ENCODE assay signal across 19 cellular contexts in genomic region chr3:13067778-13068177, GRCh38. TPM values are rescaled to one million over a fixed set of nuclear protein-coding genes. Genes with fewer than 3 reads are reported as not detected.
DNase-seq lines count a peak whose midpoint lies in the region; ATAC-seq and TF ChIP-seq lines count a peak whose summit lies in the region.
"Had no signal": no experiment of that assay in that cellular context is flagged by ENCODE, and none has a peak within 500 bp of the region (broad histone marks: within the 10 kb centered on the region; RNA-seq: fewer than 3 reads in every experiment).

No MANE protein-coding gene starts in this region.

- peak overlapping the region; percentile 23 for H3K27ac Mint-ChIP-seq in activated CD4-positive, alpha-beta memory T cell treated with anti-CD3 and anti-CD28 coated beads, Interleukin-2, amount 10 ng/mL, durations not matched to agents 7 days and 5 days
- no peak overlapping the region for H3K27ac Mint-ChIP-seq in activated CD4-positive, alpha-beta memory T cell treated with anti-CD3 and anti-CD28 coated beads for 36 hours
- peak overlapping the region in 4 of 7 donors; percentile 10 to 83 (median 78) for H3K27ac Mint-ChIP-seq in CD4-positive, alpha-beta memory T cell
- peak overlapping the region; percentile 88 for H3K27ac Mint-ChIP-seq in activated B cell treated with CpG ODN at 0.5 μM for 24 hours
- H3K27ac Mint-ChIP-seq in natural killer cell treated with Interleukin-12 subunit alpha and Interleukin-12 subunit beta and Interleukin-15 and Interleukin-18, amount 100 ng/mL, for 72 hours: peak overlapping the region; percentile 96 to 97

- ATAC-seq in activated B cell treated with CpG ODN at 0.5 μM for 24 hours (ENCODE audit: low read depth): no peak
- no peak for ATAC-seq in natural killer cell treated with Interleukin-12 subunit alpha and Interleukin-12 subunit beta and Interleukin-15 and Interleukin-18, amount 100 ng/mL, for 72 hours
- ATAC-seq in GM18873 (IDR thresholded peaks at IDR 0.05; ENCODE audit: low FRiP score, unreplicated experiment): no peak
- ATAC-seq: A549 had no signal

- H3K4me3 Mint-ChIP-seq in activated CD4-positive, alpha-beta memory T cell treated with anti-CD3 and anti-CD28 coated beads, Interleukin-2, amount 10 ng/mL, durations not matched to agents 7 days and 5 days: no peak overlapping the region
- H3K4me3 Mint-ChIP-seq in activated CD4-positive, alpha-beta memory T cell treated with anti-CD3 and anti-CD28 coated beads for 36 hours: no peak overlapping the region
- no peak overlapping the region for H3K4me3 Mint-ChIP-seq in CD4-positive, alpha-beta memory T cell
- no peak overlapping the region for H3K4me3 Mint-ChIP-seq in activated B cell treated with CpG ODN at 0.5 μM for 24 hours
- no peak overlapping the region for H3K4me3 Mint-ChIP-seq in natural killer cell treated with Interleukin-12 subunit alpha and Interleukin-12 subunit beta and Interleukin-15 and Interleukin-18, amount 100 ng/mL, for 72 hours
- H3K4me3 Mint-ChIP-seq: CD14-positive monocyte had no signal

- DNase-seq in activated CD4-positive, alpha-beta memory T cell treated with anti-CD3 and anti-CD28 coated beads, Interleukin-2, amount 10 ng/mL, durations not matched to agents 7 days and 5 days: no peak
- no peak for DNase-seq in activated CD4-positive, alpha-beta memory T cell treated with anti-CD3 and anti-CD28 coated beads for 36 hours
- DNase-seq in CD4-positive, alpha-beta memory T cell: no peak
- DNase-seq in activated B cell treated with CpG ODN at 0.5 μM for 24 hours (no peak), midbrain (lab: John Stamatoyannopoulos, UW) (no peak), middle frontal gyrus (ENCODE audit: extremely low spot score, low spot score) (no peak)
- DNase-seq in natural killer cell treated with Interleukin-12 subunit alpha and Interleukin-12 subunit beta and Interleukin-15 and Interleukin-18, amount 100 ng/mL, for 72 hours (ENCODE audit: low spot score): no peak
- DNase-seq: NCI-H1105 treated with DMSO at 0.1 percent for 48 hours, NCI-H1694 treated with DMSO at 0.1 percent for 48 hours, NCI-H2107, NCI-H2227 treated with DMSO at 0.1 percent for 48 hours, NCI-H524, PC-9 had no signal

- TF ChIP-seq CTCF in activated B cell treated with CpG ODN at 0.5 μM for 24 hours (IDR thresholded peaks at IDR 0.05): no peak

- peaks cover 37% of the 10 kb centered on the region for H3K4me1 ChIP-seq in CD4-positive, alpha-beta memory T cell (ENCODE audit: insufficient read depth, low read length)
- H3K4me1 ChIP-seq: A549, HAP-1 had no signal

- H3K4me3 ChIP-seq in CD4-positive, alpha-beta memory T cell (ENCODE audit: low read length in 2 of 2): no peak overlapping the region
- H3K4me3 ChIP-seq: A549, HAP-1, PC-9 had no signal

- intact Hi-C loops in activated CD4-positive, alpha-beta memory T cell treated with anti-CD3 and anti-CD28 coated beads for 36 hours (cut with micrococcal nuclease): no loop called here
- intact Hi-C loops in CD4-positive, alpha-beta memory T cell (cut with micrococcal nuclease): loop anchor here (2.0 kb wide), 1 partner anchor 57 kb away; no protein-coding TSS in a partner anchor
- intact Hi-C loops in activated B cell treated with CpG ODN at 0.5 μM for 24 hours (cut with micrococcal nuclease): no loop called here

- no peak overlapping the region for H3K27ac ChIP-seq in CD4-positive, alpha-beta memory T cell (ENCODE audit: low read depth, low read length)
- H3K27ac ChIP-seq: A549, HL-60, PC-9 had no signal

- H3K36me3 ChIP-seq in CD4-positive, alpha-beta memory T cell (ENCODE audit: insufficient read depth, low read length): no peaks in the 10 kb centered on the region
- H3K36me3 ChIP-seq: HAP-1 had no signal

- no peaks in the 10 kb centered on the region for H3K9me3 Mint-ChIP-seq in activated CD4-positive, alpha-beta memory T cell treated with anti-CD3 and anti-CD28 coated beads, Interleukin-2, amount 10 ng/mL, durations not matched to agents 7 days and 5 days
- no peaks in the 10 kb centered on the region for H3K9me3 Mint-ChIP-seq in activated CD4-positive, alpha-beta memory T cell treated with anti-CD3 and anti-CD28 coated beads for 36 hours
- H3K9me3 Mint-ChIP-seq in CD4-positive, alpha-beta memory T cell: peaks cover 0 to 1% (median 0%) of the 10 kb centered on the region in 8 donors
- no peaks in the 10 kb centered on the region for H3K9me3 Mint-ChIP-seq in activated B cell treated with CpG ODN at 0.5 μM for 24 hours
- no peaks in the 10 kb centered on the region for H3K9me3 Mint-ChIP-seq in natural killer cell treated with Interleukin-12 subunit alpha and Interleukin-12 subunit beta and Interleukin-15 and Interleukin-18, amount 100 ng/mL, for 72 hours
- H3K9me3 Mint-ChIP-seq: IgD-negative memory B cell had no signal

- H3K27me3 Mint-ChIP-seq in activated CD4-positive, alpha-beta memory T cell treated with anti-CD3 and anti-CD28 coated beads, Interleukin-2, amount 10 ng/mL, durations not matched to agents 7 days and 5 days: peaks cover 4% of the 10 kb centered on the region
- peaks cover 3% of the 10 kb centered on the region for H3K27me3 Mint-ChIP-seq in activated CD4-positive, alpha-beta memory T cell treated with anti-CD3 and anti-CD28 coated beads for 36 hours
- H3K27me3 Mint-ChIP-seq in CD4-positive, alpha-beta memory T cell: peaks cover under 1% of the 10 kb centered on the region in 2 donors
- no peaks in the 10 kb centered on the region for H3K27me3 Mint-ChIP-seq in activated B cell treated with CpG ODN at 0.5 μM for 24 hours
- no peaks in the 10 kb centered on the region for H3K27me3 Mint-ChIP-seq in natural killer cell treated with Interleukin-12 subunit alpha and Interleukin-12 subunit beta and Interleukin-15 and Interleukin-18, amount 100 ng/mL, for 72 hours
- H3K27me3 Mint-ChIP-seq: IgD-negative memory B cell had no signal

- H3K4me1 Mint-ChIP-seq in activated CD4-positive, alpha-beta memory T cell treated with anti-CD3 and anti-CD28 coated beads, Interleukin-2, amount 10 ng/mL, durations not matched to agents 7 days and 5 days: peaks cover 34% of the 10 kb centered on the region
- H3K4me1 Mint-ChIP-seq in activated CD4-positive, alpha-beta memory T cell treated with anti-CD3 and anti-CD28 coated beads for 36 hours (ENCODE audit: low read depth): peaks cover 23% of the 10 kb centered on the region
- H3K4me1 Mint-ChIP-seq in CD4-positive, alpha-beta memory T cell: peaks cover 22 to 33% (median 29%) of the 10 kb centered on the region in 4 donors
- H3K4me1 Mint-ChIP-seq in activated B cell treated with CpG ODN at 0.5 μM for 24 hours: peaks cover 85% of the 10 kb centered on the region
- H3K4me1 Mint-ChIP-seq in natural killer cell treated with Interleukin-12 subunit alpha and Interleukin-12 subunit beta and Interleukin-15 and Interleukin-18, amount 100 ng/mL, for 72 hours (ENCODE audit: low read depth in 2 of 2): peaks cover 47 to 54% of the 10 kb centered on the region in 2 donors

- CTCF ChIA-PET in activated CD4-positive, alpha-beta memory T cell treated with anti-CD3 and anti-CD28 coated beads, Interleukin-2, amount 10 ng/mL, durations not matched to agents 7 days and 5 days (lab: Charles Lee): no interaction called here
- CTCF ChIA-PET in activated CD4-positive, alpha-beta memory T cell treated with anti-CD3 and anti-CD28 coated beads for 36 hours (lab: Charles Lee): interaction anchor here (1.1 kb wide), 1 partner anchor 24 kb away, joined by 3 read pairs; no protein-coding TSS in a partner anchor
- CTCF ChIA-PET in CD4-positive, alpha-beta memory T cell (lab: Charles Lee; ENCODE audit: partially characterized antibody): interaction anchor here (0.7 kb wide), 1 partner anchor 25 kb away, joined by 3 read pairs; no protein-coding TSS in a partner anchor
- CTCF ChIA-PET in activated B cell treated with CpG ODN at 0.5 μM for 24 hours (lab: Charles Lee): no interaction called here

- H3K36me3 Mint-ChIP-seq in activated CD4-positive, alpha-beta memory T cell treated with anti-CD3 and anti-CD28 coated beads, Interleukin-2, amount 10 ng/mL, durations not matched to agents 7 days and 5 days (ENCODE audit: low read depth): peaks cover 8% of the 10 kb centered on the region
- no peaks in the 10 kb centered on the region for H3K36me3 Mint-ChIP-seq in activated CD4-positive, alpha-beta memory T cell treated with anti-CD3 and anti-CD28 coated beads for 36 hours
- no peaks in the 10 kb centered on the region for H3K36me3 Mint-ChIP-seq in CD4-positive, alpha-beta memory T cell
- peaks cover 5% of the 10 kb centered on the region for H3K36me3 Mint-ChIP-seq in activated B cell treated with CpG ODN at 0.5 μM for 24 hours (ENCODE audit: low read depth)
- H3K36me3 Mint-ChIP-seq in natural killer cell treated with Interleukin-12 subunit alpha and Interleukin-12 subunit beta and Interleukin-15 and Interleukin-18, amount 100 ng/mL, for 72 hours: no peaks in the 10 kb centered on the region

- POLR2A ChIA-PET in activated CD4-positive, alpha-beta memory T cell treated with anti-CD3 and anti-CD28 coated beads, Interleukin-2, amount 10 ng/mL, durations not matched to agents 7 days and 5 days (lab: Charles Lee): no interaction called here
- POLR2A ChIA-PET in activated CD4-positive, alpha-beta memory T cell treated with anti-CD3 and anti-CD28 coated beads for 36 hours (lab: Charles Lee): no interaction called here
- POLR2A ChIA-PET in CD4-positive, alpha-beta memory T cell (lab: Charles Lee; ENCODE audit: partially characterized antibody): no interaction called here
- POLR2A ChIA-PET in activated B cell treated with CpG ODN at 0.5 μM for 24 hours (lab: Charles Lee): interaction anchor here (1.4 to 1.6 kb wide), 2 partner anchors 21 to 45 kb away, joined by 3 to 4 read pairs; no protein-coding TSS in a partner anchor

- H3K27me3 ChIP-seq in CD4-positive, alpha-beta memory T cell (ENCODE audit: insufficient read depth, low read length): no peaks in the 10 kb centered on the region

- H3K9me3 ChIP-seq in CD4-positive, alpha-beta memory T cell (ENCODE audit: control insufficient read depth in 1 of 2, low read length in 2 of 2): no peaks in the 10 kb centered on the region
- H3K9me3 ChIP-seq: A549, HAP-1 had no signal

RNA-seq across cellular contexts. Expression of gene IQSEC1, which starts 5.5 kb away (rescaled TPM):
- 100 to 1,000 TPM in 1 of 2 experiments, 10 to 100 TPM in 1; 99.8 to 100 TPM for total RNA-seq in activated CD4-positive, alpha-beta memory T cell treated with anti-CD3 and anti-CD28 coated beads, Interleukin-2, amount 10 ng/mL, durations not matched to agents 7 days and 5 days
- total RNA-seq in activated CD4-positive, alpha-beta memory T cell treated with anti-CD3 and anti-CD28 coated beads for 36 hours: 10 to 100 TPM; 42.5 to 43.8 TPM
- 10 to 100 TPM; 79.3 to 82.0 TPM for total RNA-seq in CD4-positive, alpha-beta memory T cell
- 10 to 100 TPM; 11.9 to 45.3 TPM for polyA plus RNA-seq in CD4-positive, alpha-beta memory T cell
- total RNA-seq in activated B cell treated with CpG ODN at 0.5 μM for 24 hours: 260 and 296 TPM in 2 replicates
- 10 to 100 TPM; 93.7 to 95.8 TPM for total RNA-seq in natural killer cell treated with Interleukin-12 subunit alpha and Interleukin-12 subunit beta and Interleukin-15 and Interleukin-18, amount 100 ng/mL, for 72 hours

Comparison
In these comparisons a context has a peak if more than half of its experiments do, and no peak if none do; other contexts are left out.
1. CTCF ChIA-PET loops: an anchor here in activated CD4-positive, alpha-beta memory T cell treated with anti-CD3 and anti-CD28 coated beads for 36 hours (1.1 kb wide) and CD4-positive, alpha-beta memory T cell (0.7 kb wide); none called in activated CD4-positive, alpha-beta memory T cell treated with anti-CD3 and anti-CD28 coated beads, Interleukin-2, amount 10 ng/mL, durations not matched to agents 7 days and 5 days and activated B cell treated with CpG ODN at 0.5 μM for 24 hours.